8 cellular contexts compared by ENCODE assay signal in genomic region chr9:97982191-97982718, GRCh38. TPM values are rescaled to one million over a fixed set of nuclear protein-coding genes. Genes with fewer than 3 reads are reported as not detected.
DNase-seq lines count a peak whose midpoint lies in the region; ATAC-seq and TF ChIP-seq lines count a peak whose summit lies in the region.

No MANE protein-coding gene starts in this region.

- ATAC-seq in GM18870 (IDR thresholded peaks at IDR 0.05; ENCODE audit: unreplicated experiment): no peak

- H3K9me3 ChIP-seq in iPS-18a (ENCODE audit: control insufficient read depth, low read depth, low read length) (no peaks in the 10 kb centered on the region), stomach (no peaks in the 10 kb centered on the region)

- TF ChIP-seq POLR2A in stomach (IDR thresholded peaks at IDR 0.05): no peak

- TF ChIP-seq EP300 in stomach (IDR thresholded peaks at IDR 0.05): no peak

- no peaks in the 10 kb centered on the region for H3K36me3 Mint-ChIP-seq in activated CD4-positive, alpha-beta memory T cell treated with anti-CD3 and anti-CD28 coated beads for 36 hours

- TF ChIP-seq CTCF in stomach (IDR thresholded peaks at IDR 0.05): no peak
- TF ChIP-seq CTCF in GM13976 (IDR thresholded peaks at IDR 0.05; ENCODE audit: borderline replicate concordance, control extremely low read depth, extremely low read depth, insufficient read depth, missing control alignments): no peak

- DNase-seq in NCI-H510A treated with DMSO at 0.1 percent for 48 hours (lab: John Stamatoyannopoulos, UW) (peak; percentile 63), NCI-H510A (lab: John Stamatoyannopoulos, UW) (no peak), stomach (no peak), GM13976 (ENCODE audit: low spot score) (no peak), NCI-H187 (lab: John Stamatoyannopoulos, UW) (no peak)
- DNase-seq in activated CD4-positive, alpha-beta memory T cell treated with anti-CD3 and anti-CD28 coated beads for 36 hours: no peak

- intact Hi-C loops in activated CD4-positive, alpha-beta memory T cell treated with anti-CD3 and anti-CD28 coated beads for 36 hours (cut with micrococcal nuclease): loop anchor here (2.0 to 5.0 kb wide), 2 partner anchors 75 to 120 kb away; partner anchors contain the start of gene NANS
- intact Hi-C loops in stomach (cut with DNase I; ENCODE audit: low total_unique reads): no loop called here

- no peaks in the 10 kb centered on the region for H3K9me3 Mint-ChIP-seq in activated CD4-positive, alpha-beta memory T cell treated with anti-CD3 and anti-CD28 coated beads for 36 hours

- WGBS in stomach, 5 donors: 12 to 25% (median 17%) methylated on average over 10 to 16 of the region's 16 CpGs

- H3K4me3 ChIP-seq in iPS-18a (ENCODE audit: low read length): peak overlapping the region; percentile 42
- peak overlapping the region; percentile 80 to 95 (median 88) for H3K4me3 ChIP-seq in stomach

- H3K27me3 Mint-ChIP-seq in activated CD4-positive, alpha-beta memory T cell treated with anti-CD3 and anti-CD28 coated beads for 36 hours: no peaks in the 10 kb centered on the region

- in situ Hi-C loops in GM13976 (cut with MboI; ENCODE audit: low sequenced_read_pairs, unreplicated experiment): no loop called here

- no peak overlapping the region for H3K27ac ChIP-seq in iPS-18a (ENCODE audit: low read length)
- peak overlapping the region; percentile 96 to 100 (median 99) for H3K27ac ChIP-seq in stomach

- H3K9ac ChIP-seq in iPS-18a (ENCODE audit: low read length): peak overlapping the region; percentile 24

- H3K36me3 ChIP-seq in iPS-18a (ENCODE audit: control insufficient read depth, low read depth, low read length): no peaks in the 10 kb centered on the region
- H3K36me3 ChIP-seq in stomach: no peaks in the 10 kb centered on the region

- H3K4me3 Mint-ChIP-seq in activated CD4-positive, alpha-beta memory T cell treated with anti-CD3 and anti-CD28 coated beads for 36 hours: peak overlapping the region; percentile 82

- peaks cover 30% of the 10 kb centered on the region for H3K4me1 Mint-ChIP-seq in activated CD4-positive, alpha-beta memory T cell treated with anti-CD3 and anti-CD28 coated beads for 36 hours (ENCODE audit: low read depth)

- POLR2A ChIA-PET in activated CD4-positive, alpha-beta memory T cell treated with anti-CD3 and anti-CD28 coated beads for 36 hours (lab: Charles Lee): interaction anchor here (0.7 to 5.0 kb wide), 12 partner anchors 10 to 349 kb away, joined by 3 to 77 read pairs (median 5); partner anchors contain the start of genes NCBP1, TBC1D2, TRMO and TSTD2

- peak overlapping the region; percentile 83 for H3K27ac Mint-ChIP-seq in activated CD4-positive, alpha-beta memory T cell treated with anti-CD3 and anti-CD28 coated beads for 36 hours

- CTCF ChIA-PET in activated CD4-positive, alpha-beta memory T cell treated with anti-CD3 and anti-CD28 coated beads for 36 hours (lab: Charles Lee): interaction anchor here (0.8 to 5.0 kb wide), 7 partner anchors 24 to 349 kb away, joined by 3 to 36 read pairs (median 5); partner anchors contain the start of genes NCBP1, TRMO and TSTD2

- H3K4me1 ChIP-seq in iPS-18a (ENCODE audit: control insufficient read depth, low read depth, low read length): no peaks in the 10 kb centered on the region
- H3K4me1 ChIP-seq in stomach: peaks cover 18 to 45% (median 40%) of the 10 kb centered on the region in 4 donors

- H3K27me3 ChIP-seq in iPS-18a (ENCODE audit: control insufficient read depth, insufficient read depth, low read length): peaks cover 90% of the 10 kb centered on the region
- no peaks in the 10 kb centered on the region for H3K27me3 ChIP-seq in stomach

RNA-seq across cellular contexts. Expression of gene ANP32B, which starts 0.9 kb away (rescaled TPM):
- total RNA-seq in activated CD4-positive, alpha-beta memory T cell treated with anti-CD3 and anti-CD28 coated beads for 36 hours: 100 to 1,000 TPM; 352 to 358 TPM
- 100 to 1,000 TPM in 1 of 5 donors, 10 to 100 TPM in 3, 1 to 10 TPM in 1; 8.2 to 149 (median 35.3) TPM for total RNA-seq in stomach
- polyA plus RNA-seq in stomach: 100 to 1,000 TPM; 149 to 267 (median 169) TPM

RNA-seq across cellular contexts. Expression of gene HEMGN, which starts 44.3 kb away (rescaled TPM):
- total RNA-seq in activated CD4-positive, alpha-beta memory T cell treated with anti-CD3 and anti-CD28 coated beads for 36 hours: under 1 TPM; 0.69 to 0.99 TPM
- 1 to 10 TPM in 1 of 5 donors, not detected in 4; 1.8 TPM for total RNA-seq in stomach
- polyA plus RNA-seq in stomach: not detected

RNA-seq across cellular contexts. Expression of gene TRMO, which starts 60.0 kb away (rescaled TPM):
- total RNA-seq in activated CD4-positive, alpha-beta memory T cell treated with anti-CD3 and anti-CD28 coated beads for 36 hours: 10 to 100 TPM; 13.3 to 13.4 TPM
- 10 to 100 TPM in 3 of 5 donors, 1 to 10 TPM in 2; 2.9 to 98.2 (median 29.0) TPM for total RNA-seq in stomach
- 10 to 100 TPM in 1 of 3 donors, 1 to 10 TPM in 2; 7.4 to 10.8 (median 9.9) TPM for polyA plus RNA-seq in stomach
